In genomic region chr12:89525002-89525823, GRCh38 we compare ENCODE assay signal across 1 cellular context.
TF ChIP-seq lines count a peak whose summit lies in the region.

No MANE protein-coding gene starts in this region.

TF ChIP-seq in H1, 55 proteins besides CTCF, POLR2A, EP300 and RAD21 (continued from another document):
- TF ChIP-seq, protein P1, sequence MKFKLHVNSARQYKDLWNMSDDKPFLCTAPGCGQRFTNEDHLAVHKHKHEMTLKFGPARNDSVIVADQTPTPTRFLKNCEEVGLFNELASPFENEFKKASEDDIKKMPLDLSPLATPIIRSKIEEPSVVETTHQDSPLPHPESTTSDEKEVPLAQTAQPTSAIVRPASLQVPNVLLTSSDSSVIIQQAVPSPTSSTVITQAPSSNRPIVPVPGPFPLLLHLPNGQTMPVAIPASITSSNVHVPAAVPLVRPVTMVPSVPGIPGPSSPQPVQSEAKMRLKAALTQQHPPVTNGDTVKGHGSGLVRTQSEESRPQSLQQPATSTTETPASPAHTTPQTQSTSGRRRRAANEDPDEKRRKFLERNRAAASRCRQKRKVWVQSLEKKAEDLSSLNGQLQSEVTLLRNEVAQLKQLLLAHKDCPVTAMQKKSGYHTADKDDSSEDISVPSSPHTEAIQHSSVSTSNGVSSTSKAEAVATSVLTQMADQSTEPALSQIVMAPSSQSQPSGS (IDR thresholded peaks at IDR 0.05; ENCODE audit: low read length): no peak
- TF ChIP-seq ZNF274 (IDR thresholded peaks at IDR 0.05; ENCODE audit: borderline replicate concordance, extremely low read depth, low read length) (no peak), KDM1A (IDR thresholded peaks at IDR 0.05; ENCODE audit: borderline replicate concordance, low read length) (peak; percentile 8; the same call in 1 of the 2 replicates), PHF8 (conservative IDR thresholded peaks at IDR 0.05; ENCODE audit: low read depth, low read length) (0 out of 2 replicates have a peak, but pooled peaks have one; percentile 51), NANOG (IDR thresholded peaks at IDR 0.05; ENCODE audit: insufficient read depth, low read depth, low read length, poor library complexity, severe bottlenecking) (no peak), HDAC6 (IDR thresholded peaks at IDR 0.05; ENCODE audit: low read depth, low read length) (no peak)
